ENCODE assay signal across 8 cellular contexts in the genomic region with DNA sequence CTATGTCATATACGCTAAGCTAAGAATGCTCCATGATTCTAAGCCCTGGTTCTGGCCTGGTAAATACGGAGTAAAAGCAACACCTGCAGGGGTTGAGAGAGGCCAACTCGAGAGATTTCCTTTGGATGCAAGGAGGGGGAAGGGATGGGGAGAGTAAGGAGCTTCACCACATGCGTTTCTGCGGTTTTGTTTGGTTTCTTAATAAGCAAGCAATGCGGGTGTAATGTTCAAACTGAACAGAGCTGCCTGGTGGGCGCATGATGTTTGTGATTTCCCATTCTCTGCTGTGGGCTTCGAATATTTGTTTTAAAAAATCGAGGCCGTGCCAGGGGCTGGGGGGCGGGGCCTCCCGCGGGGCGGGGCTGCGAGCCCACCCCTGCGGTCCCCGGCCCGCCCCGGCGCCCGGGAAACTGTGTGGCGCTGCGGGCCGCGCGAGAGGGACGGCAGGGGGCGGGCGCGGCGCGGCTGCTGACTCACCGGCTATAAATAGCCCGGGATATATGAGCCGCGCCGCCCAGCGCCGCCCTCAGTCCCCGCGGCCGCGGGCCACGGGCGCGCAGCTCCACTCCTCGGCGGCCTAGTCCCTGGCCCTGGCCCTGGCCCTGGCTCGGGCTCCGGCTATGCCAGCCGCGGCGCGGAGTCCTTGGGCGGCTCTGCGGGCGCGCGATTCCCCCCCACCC. TPM values are rescaled to one million over a fixed set of nuclear protein-coding genes. Genes with fewer than 3 reads are reported as not detected.
A peak's percentile ranks its signal among the peaks of the same experiment; 100 is the strongest.
DNase-seq lines count a peak whose midpoint lies in the region; FAIRE-seq and TF ChIP-seq lines count a peak whose summit lies in the region.

No MANE protein-coding gene starts in this region.

- H3K4me3 ChIP-seq in BE2C (ENCODE audit: low read depth, low read length) (peak overlapping the region; percentile 78), OCI-LY1 (ENCODE audit: low read depth, low read length, poor library complexity, severe bottlenecking) (peak overlapping the region; percentile 95), epithelial cell of proximal tubule (ENCODE audit: low read depth, low read length) (peak overlapping the region; percentile 94)

- no peak; the same call in 1 of the 2 replicates for TF ChIP-seq CTCF in BE2C (IDR thresholded peaks at IDR 0.05; ENCODE audit: low read depth, low read length)
- TF ChIP-seq CTCF in OCI-LY1 (IDR thresholded peaks at IDR 0.05; ENCODE audit: low read length): no peak
- no peak for TF ChIP-seq CTCF in epithelial cell of proximal tubule (conservative IDR thresholded peaks at IDR 0.05; ENCODE audit: low read depth, low read length)

- peaks cover 14% of the 10 kb centered on the region for H3K4me1 ChIP-seq in BE2C
- H3K4me1 ChIP-seq in OCI-LY1 (ENCODE audit: insufficient read depth, low read length, severe bottlenecking): peaks cover 42% of the 10 kb centered on the region

- DNase-seq in BE2C (peak; percentile 90), GM19239 (ENCODE audit: insufficient read length, low spot score) (peak; percentile 96), HT1080 (ENCODE audit: low read depth) (peak; percentile 76), activated T-cell treated with anti-CD3 and anti-CD28 coated beads for 4 hours (peak; percentile 78), epithelial cell of proximal tubule (ENCODE audit: low read depth) (no peak), mucosa of gallbladder (ENCODE audit: low spot score) (peak; percentile 90)
- peak; percentile 75 to 78 for DNase-seq in stimulated activated CD8-positive, alpha-beta memory T cell treated with anti-CD3 and anti-CD28 coated beads, Interleukin-2, amount 100 ng/mL, for 48 hours (ENCODE audit: low read depth in 2 of 2)

- H3K9me2 ChIP-seq in OCI-LY1 (ENCODE audit: low read depth, low read length): no peaks in the 10 kb centered on the region

- peaks cover 11% of the 10 kb centered on the region; the same call in 1 of the 2 replicates for H3F3A ChIP-seq in OCI-LY1 (ENCODE audit: insufficient read depth, low read length)

- no peaks in the 10 kb centered on the region for H3K36me3 ChIP-seq in BE2C
- peaks cover 2% of the 10 kb centered on the region; the same call in 1 of the 2 replicates for H3K36me3 ChIP-seq in OCI-LY1 (ENCODE audit: insufficient read depth, low read length)

- H3K79me2 ChIP-seq in OCI-LY1 (ENCODE audit: insufficient read depth, low read length): no peaks in the 10 kb centered on the region

- no peaks in the 10 kb centered on the region for H3K27me3 ChIP-seq in BE2C
- H3K27me3 ChIP-seq in OCI-LY1 (ENCODE audit: insufficient read depth, low read length): no peaks in the 10 kb centered on the region

- H2AFZ ChIP-seq in OCI-LY1 (ENCODE audit: low read length): no peak overlapping the region

- no peaks in the 10 kb centered on the region for H4K20me1 ChIP-seq in OCI-LY1 (ENCODE audit: insufficient read depth, low read length)

- H3K9ac ChIP-seq in OCI-LY1 (ENCODE audit: low read length): peak overlapping the region; percentile 73

- FAIRE-seq in GM19239 (lab: Jason Lieb, UNC): peak; percentile 74

- H3K9me3 ChIP-seq in BE2C (no peaks in the 10 kb centered on the region), OCI-LY1 (ENCODE audit: low read length) (no peaks in the 10 kb centered on the region)

- peak overlapping the region; percentile 90 for H3K27ac ChIP-seq in OCI-LY1 (ENCODE audit: low read depth, low read length, poor library complexity, severe bottlenecking)

- H3K4me2 ChIP-seq in OCI-LY1 (ENCODE audit: low read length): peak overlapping the region; percentile 81

RNA-seq across cellular contexts. Expression of gene BBC3, which starts 5.1 kb away (rescaled TPM):
- 17.0 TPM for polyA plus RNA-seq in BE2C (2012; ENCODE audit: insufficient read depth, insufficient read length, low read depth)
- 36.6 and 43.9 TPM in 2 replicates for total RNA-seq in HT1080 (2014; rRNA removed; shearing (Covaris generic))
- polyA plus RNA-seq in HT1080 (2015; cell fraction: cytosol; rRNA removed): 51.6 and 64.6 TPM in 2 replicates
- 50.3 and 54.3 TPM in 2 replicates for polyA plus RNA-seq in HT1080 (2015; cell fraction: nucleus; rRNA removed)
- total RNA-seq in epithelial cell of proximal tubule: 8.7 and 16.0 TPM in 2 replicates
- 11.2 TPM for total RNA-seq in mucosa of gallbladder

RNA-seq across cellular contexts. Expression of gene CCDC9, which starts 30.4 kb away (rescaled TPM):
- polyA plus RNA-seq in BE2C (2012; ENCODE audit: insufficient read depth, insufficient read length, low read depth): 21.8 TPM
- total RNA-seq in HT1080 (2014; rRNA removed; shearing (Covaris generic)): 3.6 and 3.8 TPM in 2 replicates
- 8.7 and 11.5 TPM in 2 replicates for polyA plus RNA-seq in HT1080 (2015; cell fraction: cytosol; rRNA removed)
- 18.3 and 22.7 TPM in 2 replicates for polyA plus RNA-seq in HT1080 (2015; cell fraction: nucleus; rRNA removed)
- total RNA-seq in epithelial cell of proximal tubule: 14.7 and 17.8 TPM in 2 replicates
- 32.5 TPM for total RNA-seq in mucosa of gallbladder

RNA-seq across cellular contexts. Expression of gene INAFM1, which starts 48.8 kb away (rescaled TPM):
- polyA plus RNA-seq in BE2C (2012; ENCODE audit: insufficient read depth, insufficient read length, low read depth): 19.8 TPM
- 1.5 and 4.0 TPM in 2 replicates for total RNA-seq in HT1080 (2014; rRNA removed; shearing (Covaris generic))
- 2.9 and 3.6 TPM in 2 replicates for polyA plus RNA-seq in HT1080 (2015; cell fraction: cytosol; rRNA removed)
- 4.4 and 6.0 TPM in 2 replicates for polyA plus RNA-seq in HT1080 (2015; cell fraction: nucleus; rRNA removed)
- total RNA-seq in epithelial cell of proximal tubule (3.0 and 7.0 TPM in 2 replicates), mucosa of gallbladder (33.5 TPM)
